ENCODE assay signal across 35 cellular contexts in genomic region chr14:36951380-36951911, GRCh38.
"Had no signal": no experiment of that assay in that cellular context is flagged by ENCODE, and none has a peak within 500 bp of the region (broad histone marks: within the 10 kb centered on the region; RNA-seq: fewer than 3 reads in every experiment).

No MANE protein-coding gene starts in this region.

- H3K27me3 Mint-ChIP-seq: activated B cell treated with CpG ODN at 0.5 μM for 24 hours; activated CD4-positive, alpha-beta memory T cell treated with anti-CD3 and anti-CD28 coated beads for 36 hours; activated CD4-positive, alpha-beta T cell treated with anti-CD3 and anti-CD28 coated beads, Interleukin-2, amount 10 ng/mL, durations not matched to agents 24 days and 14 days; activated naive CD4-positive, alpha-beta T cell treated with anti-CD3 and anti-CD28 coated beads, Interleukin-2, amount 10 ng/mL, durations not matched to agents 7 days and 5 days; activated naive CD4-positive, alpha-beta T cell treated with anti-CD3 and anti-CD28 coated beads, Interleukin-2, amount 50 U/mL, for 24 hours; activated naive CD8-positive, alpha-beta T cell treated with anti-CD3 and anti-CD28 coated beads, Interleukin-2, amount 10 ng/mL, durations not matched to agents 7 days and 5 days; activated naive CD8-positive, alpha-beta T cell treated with anti-CD3 and anti-CD28 coated beads, Interleukin-2, amount 50 U/mL, for 24 hours had no signal

- ATAC-seq: activated CD8-positive, alpha-beta T cell treated with anti-CD3 and anti-CD28 coated beads for 36 hours; activated naive CD8-positive, alpha-beta T cell treated with anti-CD3 and anti-CD28 coated beads, Interleukin-2, amount 50 U/mL, for 24 hours had no signal

- H3K4me3 ChIP-seq: ascending aorta, cardiac muscle cell had no signal

- H3K4me1 ChIP-seq: ascending aorta had no signal

- H3K9me3 Mint-ChIP-seq: activated B cell treated with CpG ODN at 0.5 μM for 24 hours; activated CD4-positive, alpha-beta T cell treated with anti-CD3 and anti-CD28 coated beads, Interleukin-2, amount 10 ng/mL, durations not matched to agents 24 days and 14 days; activated CD8-positive, alpha-beta T cell treated with anti-CD3 and anti-CD28 coated beads for 36 hours; activated naive CD4-positive, alpha-beta T cell treated with anti-CD3 and anti-CD28 coated beads, Interleukin-2, amount 10 ng/mL, durations not matched to agents 7 days and 5 days; activated naive CD4-positive, alpha-beta T cell treated with anti-CD3 and anti-CD28 coated beads, Interleukin-2, amount 50 U/mL, for 24 hours; activated naive CD8-positive, alpha-beta T cell treated with anti-CD3 and anti-CD28 coated beads, Interleukin-2, amount 50 U/mL, for 24 hours; activated T-helper 2 cell treated with anti-CD3 and anti-CD28 coated beads, Interferon-gamma antibody, Interleukin-2, Interleukin-4, amounts not matched to agents 10 μg/mL and 5 μg/mL and 100 μg/mL, durations not matched to agents 14 hours and 24 hours and 36 hours; brain; T-helper 1 cell treated with Interleukin-12 subunit alpha and Interleukin-12 subunit beta and Interleukin-4 antibody, amounts not matched to agents 30 μg/mL and 1 μg/mL, for 36 hours; T-helper 2 cell treated with Interferon-gamma antibody and Interleukin-4, amounts not matched to agents 5 μg/mL and 100 μg/mL, for 36 hours had no signal

- H3K36me3 Mint-ChIP-seq: activated CD4-positive, alpha-beta memory T cell treated with anti-CD3 and anti-CD28 coated beads for 36 hours; activated naive CD4-positive, alpha-beta T cell treated with anti-CD3 and anti-CD28 coated beads, Interleukin-2, amount 10 ng/mL, durations not matched to agents 7 days and 5 days; activated naive CD4-positive, alpha-beta T cell treated with anti-CD3 and anti-CD28 coated beads, Interleukin-2, amount 50 U/mL, for 24 hours; activated naive CD8-positive, alpha-beta T cell; activated naive CD8-positive, alpha-beta T cell treated with anti-CD3 and anti-CD28 coated beads, Interleukin-2, amount 10 ng/mL, durations not matched to agents 7 days and 5 days; brain had no signal

- H3K4me1 Mint-ChIP-seq: activated B cell treated with CpG ODN at 0.5 μM for 24 hours; activated CD4-positive, alpha-beta T cell treated with anti-CD3 and anti-CD28 coated beads, Interleukin-2, amount 10 ng/mL, durations not matched to agents 24 days and 14 days; activated naive CD4-positive, alpha-beta T cell treated with anti-CD3 and anti-CD28 coated beads, Interleukin-2, amount 10 ng/mL, durations not matched to agents 7 days and 5 days; activated naive CD4-positive, alpha-beta T cell treated with anti-CD3 and anti-CD28 coated beads, Interleukin-2, amount 50 U/mL, for 24 hours; activated naive CD8-positive, alpha-beta T cell treated with anti-CD3 and anti-CD28 coated beads, Interleukin-2, amount 10 ng/mL, durations not matched to agents 7 days and 5 days; activated naive CD8-positive, alpha-beta T cell treated with anti-CD3 and anti-CD28 coated beads, Interleukin-2, amount 50 U/mL, for 24 hours; brain had no signal

- H3K27ac ChIP-seq: ascending aorta, cardiac muscle cell, VCaP had no signal

- H3K27ac Mint-ChIP-seq: activated B cell treated with CpG ODN at 0.5 μM for 24 hours; activated CD4-positive, alpha-beta memory T cell treated with anti-CD3 and anti-CD28 coated beads for 36 hours; activated CD4-positive, alpha-beta T cell treated with anti-CD3 and anti-CD28 coated beads, Interleukin-2, amount 10 ng/mL, durations not matched to agents 24 days and 14 days; activated CD8-positive, alpha-beta T cell treated with anti-CD3 and anti-CD28 coated beads for 36 hours; activated naive CD4-positive, alpha-beta T cell treated with anti-CD3 and anti-CD28 coated beads, Interleukin-2, amount 10 ng/mL, durations not matched to agents 7 days and 5 days; activated naive CD4-positive, alpha-beta T cell treated with anti-CD3 and anti-CD28 coated beads, Interleukin-2, amount 50 U/mL, for 24 hours; activated naive CD8-positive, alpha-beta T cell; activated naive CD8-positive, alpha-beta T cell treated with anti-CD3 and anti-CD28 coated beads, Interleukin-2, amount 10 ng/mL, durations not matched to agents 7 days and 5 days; activated naive CD8-positive, alpha-beta T cell treated with anti-CD3 and anti-CD28 coated beads, Interleukin-2, amount 50 U/mL, for 24 hours; activated T-helper 2 cell treated with anti-CD3 and anti-CD28 coated beads, Interferon-gamma antibody, Interleukin-2, Interleukin-4, amounts not matched to agents 10 μg/mL and 5 μg/mL and 100 μg/mL, durations not matched to agents 14 hours and 24 hours and 36 hours; brain; T-helper 1 cell treated with Interleukin-12 subunit alpha and Interleukin-12 subunit beta and Interleukin-4 antibody, amounts not matched to agents 30 μg/mL and 1 μg/mL, for 36 hours; T-helper 2 cell treated with Interferon-gamma antibody and Interleukin-4, amounts not matched to agents 5 μg/mL and 100 μg/mL, for 36 hours had no signal

- H3K9me3 ChIP-seq: ascending aorta had no signal

- H3K27me3 ChIP-seq: ascending aorta had no signal

- DNase-seq: activated B cell treated with CpG ODN at 0.5 μM for 24 hours; activated CD4-positive, alpha-beta memory T cell treated with anti-CD3 and anti-CD28 coated beads for 36 hours; activated CD4-positive, alpha-beta T cell treated with anti-CD3 and anti-CD28 coated beads for 4 hours; activated CD4-positive, alpha-beta T cell treated with anti-CD3 and anti-CD28 coated beads, Interleukin-2, amount 10 ng/mL, durations not matched to agents 24 days and 14 days; activated CD4-positive, alpha-beta T cell treated with anti-CD3 and anti-CD28 coated beads, Interleukin-2, amount 50 U/mL, for 1 hour; activated CD4-positive, alpha-beta T cell treated with anti-CD3 and anti-CD28 coated beads, Interleukin-2, amount 50 U/mL, for 4 hours; activated CD4-positive, CD25-positive, alpha-beta regulatory T cell treated with anti-CD3 and anti-CD28 coated beads, Interleukin-2, amount 50 U/mL, for 72 hours; activated CD8-positive, alpha-beta memory T cell treated with anti-CD3 and anti-CD28 coated beads, Interleukin-2, amount 50 U/mL, for 4 hours; activated CD8-positive, alpha-beta T cell treated with anti-CD3 and anti-CD28 coated beads for 36 hours; activated effector memory CD4-positive, alpha-beta T cell treated with Interleukin-2 at 50 U/mL for 16 hours; activated gamma-delta T cell; activated naive CD4-positive, alpha-beta T cell treated with anti-CD3 and anti-CD28 coated beads, Interleukin-2, amount 10 ng/mL, durations not matched to agents 7 days and 5 days; activated naive CD4-positive, alpha-beta T cell treated with Interleukin-2 at 50 U/mL for 16 hours; activated naive CD8-positive, alpha-beta T cell treated with anti-CD3 and anti-CD28 coated beads, Interleukin-2, amount 10 ng/mL, durations not matched to agents 7 days and 5 days; activated naive CD8-positive, alpha-beta T cell treated with anti-CD3 and anti-CD28 coated beads, Interleukin-2, amount 50 U/mL, for 24 hours; activated T-cell treated with anti-CD3 and anti-CD28 coated beads for 4 hours; activated T-cell treated with anti-CD3 and anti-CD28 coated beads, Interleukin-2, amount 50 U/mL, for 1 hour; activated T-cell treated with anti-CD3 and anti-CD28 coated beads, Interleukin-2, amount 50 U/mL, for 48 hours; amygdala; anterior cingulate cortex; central memory CD4-positive, alpha-beta T cell; T-helper 1 cell; T-helper 2 cell; T-helper 9 cell had no signal

- H3K4me3 Mint-ChIP-seq: activated B cell treated with CpG ODN at 0.5 μM for 24 hours; activated CD4-positive, alpha-beta memory T cell treated with anti-CD3 and anti-CD28 coated beads for 36 hours; activated CD4-positive, alpha-beta T cell treated with anti-CD3 and anti-CD28 coated beads, Interleukin-2, amount 10 ng/mL, durations not matched to agents 24 days and 14 days; activated CD8-positive, alpha-beta T cell treated with anti-CD3 and anti-CD28 coated beads for 36 hours; activated naive CD4-positive, alpha-beta T cell treated with anti-CD3 and anti-CD28 coated beads, Interleukin-2, amount 10 ng/mL, durations not matched to agents 7 days and 5 days; activated naive CD4-positive, alpha-beta T cell treated with anti-CD3 and anti-CD28 coated beads, Interleukin-2, amount 50 U/mL, for 24 hours; activated naive CD8-positive, alpha-beta T cell; activated naive CD8-positive, alpha-beta T cell treated with anti-CD3 and anti-CD28 coated beads, Interleukin-2, amount 10 ng/mL, durations not matched to agents 7 days and 5 days; activated naive CD8-positive, alpha-beta T cell treated with anti-CD3 and anti-CD28 coated beads, Interleukin-2, amount 50 U/mL, for 24 hours; brain; T-helper 1 cell treated with Interleukin-12 subunit alpha and Interleukin-12 subunit beta and Interleukin-4 antibody, amounts not matched to agents 30 μg/mL and 1 μg/mL, for 36 hours; T-helper 2 cell treated with Interferon-gamma antibody and Interleukin-4, amounts not matched to agents 5 μg/mL and 100 μg/mL, for 36 hours had no signal

- H3K36me3 ChIP-seq: ascending aorta, cardiac muscle cell had no signal

- FAIRE-seq: bronchial epithelial cell, TTC549 had no signal
